In genomic region chr1:16137890-16138467, GRCh38 we compare ENCODE assay signal across 21 cellular contexts. TPM values are rescaled to one million over a fixed set of nuclear protein-coding genes. Genes with fewer than 3 reads are reported as not detected.
"Had no signal": no experiment of that assay in that cellular context is flagged by ENCODE, and none has a peak within 500 bp of the region (broad histone marks: within the 10 kb centered on the region; RNA-seq: fewer than 3 reads in every experiment).

No MANE protein-coding gene starts in this region.

- H3K4me1 ChIP-seq: parathyroid adenoma had no signal

- H2AFZ ChIP-seq: parathyroid adenoma had no signal

- H3K9ac ChIP-seq: parathyroid adenoma had no signal

- H3K27ac Mint-ChIP-seq: activated B cell treated with CpG ODN at 0.5 μM for 24 hours; activated CD4-positive, alpha-beta T cell treated with anti-CD3 and anti-CD28 coated beads for 36 hours; natural killer cell treated with Interleukin-12 subunit alpha and Interleukin-12 subunit beta and Interleukin-15 and Interleukin-18, amount 100 ng/mL, for 72 hours; stimulated activated naive CD8-positive, alpha-beta T cell treated with anti-CD3 and anti-CD28 coated beads, Interleukin-15, Interleukin-2, amounts not matched to agents 100 ng/mL and 50 ng/mL, for 24 hours; T-helper 17 cell had no signal

- H3K27ac ChIP-seq: neutrophil, parathyroid adenoma had no signal

- H3K4me3 ChIP-seq: left lung, tibial nerve had no signal

- H3K4me1 Mint-ChIP-seq: activated B cell treated with CpG ODN at 0.5 μM for 24 hours had no signal

- H3K36me3 ChIP-seq: neutrophil had no signal

- H3K36me3 Mint-ChIP-seq: natural killer cell treated with Interleukin-12 subunit alpha and Interleukin-12 subunit beta and Interleukin-15 and Interleukin-18, amount 100 ng/mL, for 72 hours had no signal

- H3K9me3 Mint-ChIP-seq: activated B cell treated with CpG ODN at 0.5 μM for 24 hours; brain; natural killer cell treated with Interleukin-12 subunit alpha and Interleukin-12 subunit beta and Interleukin-15 and Interleukin-18, amount 100 ng/mL, for 72 hours; stimulated activated naive CD8-positive, alpha-beta T cell treated with anti-CD3 and anti-CD28 coated beads, Interleukin-15, Interleukin-2, amounts not matched to agents 100 ng/mL and 50 ng/mL, for 24 hours had no signal

- FAIRE-seq: endometrium, frontal cortex had no signal

- H3K4me3 Mint-ChIP-seq: activated B cell treated with CpG ODN at 0.5 μM for 24 hours; activated CD4-positive, alpha-beta T cell treated with anti-CD3 and anti-CD28 coated beads for 36 hours; brain; natural killer cell treated with Interleukin-12 subunit alpha and Interleukin-12 subunit beta and Interleukin-15 and Interleukin-18, amount 100 ng/mL, for 72 hours; stimulated activated naive CD8-positive, alpha-beta T cell treated with anti-CD3 and anti-CD28 coated beads, Interleukin-15, Interleukin-2, amounts not matched to agents 100 ng/mL and 50 ng/mL, for 24 hours; T-helper 17 cell had no signal

- H3K79me2 ChIP-seq: parathyroid adenoma had no signal

- H3K27me3 Mint-ChIP-seq: activated CD4-positive, alpha-beta T cell treated with anti-CD3 and anti-CD28 coated beads for 36 hours; brain; T-helper 17 cell had no signal

- H3K27me3 ChIP-seq: left lung, tibial nerve had no signal

- ATAC-seq: activated CD4-positive, alpha-beta T cell treated with anti-CD3 and anti-CD28 coated beads for 36 hours; left lung; T-helper 17 cell had no signal

- DNase-seq: activated B cell treated with CpG ODN at 0.5 μM for 24 hours; activated CD4-positive, alpha-beta T cell treated with anti-CD3 and anti-CD28 coated beads for 36 hours; activated CD4-positive, alpha-beta T cell treated with anti-CD3 and anti-CD28 coated beads, Interleukin-2, amount 50 U/mL, for 4 hours; activated gamma-delta T cell; activated naive CD4-positive, alpha-beta T cell treated with anti-CD3 and anti-CD28 coated beads, Interleukin-2, amount 50 U/mL, for 16 hours; aorta; hippocampal formation; kidney glomerular epithelial cell; right cardiac atrium; stimulated activated CD4-positive, alpha-beta T cell treated with anti-CD3 and anti-CD28 coated beads, Interleukin-12 subunit alpha, Interleukin-12 subunit beta, amount 100 ng/mL, for 4 hours; stimulated activated CD4-positive, alpha-beta T cell treated with anti-CD3 and anti-CD28 coated beads, Interleukin-4, amount 100 ng/mL, for 4 hours; T-helper 17 cell had no signal

- H3K9me3 ChIP-seq: left lung, neutrophil, tibial nerve had no signal

RNA-seq across cellular contexts. Expression of gene EPHA2, which starts 17.9 kb away (rescaled TPM):
- total RNA-seq: activated B cell treated with CpG ODN at 0.5 μM for 24 hours; natural killer cell treated with Interleukin-12 subunit alpha and Interleukin-12 subunit beta and Interleukin-15 and Interleukin-18, amount 100 ng/mL, for 72 hours; T-helper 17 cell had no signal
